In genomic region chr21:36209626-36210171, GRCh38 we compare ENCODE assay signal across 8 cellular contexts. TPM values are rescaled to one million over a fixed set of nuclear protein-coding genes. Genes with fewer than 3 reads are reported as not detected.
DNase-seq lines count a peak whose midpoint lies in the region; ATAC-seq and TF ChIP-seq lines count a peak whose summit lies in the region.

No MANE protein-coding gene starts in this region.

- H3K4me3 ChIP-seq in cardiac muscle cell = no peak overlapping the region
- no peak overlapping the region for H3K4me3 ChIP-seq in mucosa of descending colon
- H3K4me3 ChIP-seq in coronary artery = no peak overlapping the region

- H3K36me3 ChIP-seq in cardiac muscle cell (no peaks in the 10 kb centered on the region), mucosa of descending colon (ENCODE audit: low read depth) (no peaks in the 10 kb centered on the region)

- H3K27ac Mint-ChIP-seq in T-helper 17 cell = peak overlapping the region; percentile 75

- H3K9me3 ChIP-seq in cardiac muscle cell (ENCODE audit: low read depth) (no peaks in the 10 kb centered on the region), T-helper 17 cell (ENCODE audit: control insufficient read depth, low read length, poor library complexity, severe bottlenecking) (no peaks in the 10 kb centered on the region), mucosa of descending colon (no peaks in the 10 kb centered on the region)

- H3K4me1 ChIP-seq in cardiac muscle cell (ENCODE audit: low read depth) (no peaks in the 10 kb centered on the region), mucosa of descending colon (ENCODE audit: low read depth) (no peaks in the 10 kb centered on the region)

- peaks cover 5% of the 10 kb centered on the region for H3K27me3 ChIP-seq in cardiac muscle cell

- ATAC-seq in left ventricle myocardium superior (no peak), T-helper 17 cell (peak; percentile 36), mucosa of descending colon (peak; percentile 84), HG03280 (IDR thresholded peaks at IDR 0.05; ENCODE audit: unreplicated experiment) (no peak)

- TF ChIP-seq CTCF in cardiac muscle cell (IDR thresholded peaks at IDR 0.05; ENCODE audit: low read depth, low read length) (peak; percentile 40), mucosa of descending colon (IDR thresholded peaks at IDR 0.05) (no peak), coronary artery (IDR thresholded peaks at IDR 0.05) (no peak)

- H3K4me3 Mint-ChIP-seq in T-helper 17 cell = peak overlapping the region; percentile 56

- intact Hi-C loops in left ventricle myocardium superior (cut with micrococcal nuclease) (loop anchor here (5.0 kb wide), 1 partner anchor 67 kb away; no protein-coding TSS in a partner anchor), mucosa of descending colon (cut with DNase I, micrococcal nuclease) (no loop called here)

- H3K27me3 Mint-ChIP-seq in T-helper 17 cell = no peaks in the 10 kb centered on the region

- DNase-seq in cardiac muscle cell (ENCODE audit: low read depth in 1 of 2, low spot score in 1 of 2) = peak; percentile 55 to 56
- DNase-seq in left ventricle myocardium superior = no peak
- peak; percentile 23 for DNase-seq in NCI-H1092 (lab: John Stamatoyannopoulos, UW)
- DNase-seq in T-helper 17 cell = peak in 2 of 3 donors; percentile 14 to 22
- DNase-seq in dedifferentiated amniotic fluid mesenchymal stem cell (ENCODE audit: extremely low spot score) = peak; percentile 20
- DNase-seq in mucosa of descending colon = peak in 1 of 3 donors; percentile 86
- no peak for DNase-seq in coronary artery (ENCODE audit: low spot score)

- H3K27ac ChIP-seq in cardiac muscle cell = no peak overlapping the region
- no peak overlapping the region for H3K27ac ChIP-seq in coronary artery

- H3K36me3 Mint-ChIP-seq in T-helper 17 cell (ENCODE audit: low read depth) = peaks cover 8% of the 10 kb centered on the region

- peaks cover 11% of the 10 kb centered on the region for H3K4me1 Mint-ChIP-seq in T-helper 17 cell

RNA-seq across cellular contexts. Expression of gene DOP1B, which starts 53.1 kb away (rescaled TPM):
- total RNA-seq in cardiac muscle cell (3.3 and 5.8 TPM in 2 replicates), left ventricle myocardium superior (15.8 TPM), T-helper 17 cell (10 to 100 TPM; 25.3 to 35.0 TPM), mucosa of descending colon (10 to 100 TPM; 40.4 to 87.3 (median 73.1) TPM)
- 6.9 and 7.4 TPM in 2 replicates for polyA plus RNA-seq in cardiac muscle cell

Comparison
In these comparisons a context has a peak if more than half of its experiments do, and no peak if none do; other contexts are left out.
1. DNase-seq: peak in cardiac muscle cell (2 of 2), NCI-H1092 (single experiment), T-helper 17 cell (2 of 3) and dedifferentiated amniotic fluid mesenchymal stem cell (single experiment); none in left ventricle myocardium superior (single experiment) and coronary artery (single experiment).
2. ATAC-seq: peak in T-helper 17 cell (single experiment) and mucosa of descending colon (single experiment); none in left ventricle myocardium superior (single experiment) and HG03280 (single experiment).